In the genomic region with DNA sequence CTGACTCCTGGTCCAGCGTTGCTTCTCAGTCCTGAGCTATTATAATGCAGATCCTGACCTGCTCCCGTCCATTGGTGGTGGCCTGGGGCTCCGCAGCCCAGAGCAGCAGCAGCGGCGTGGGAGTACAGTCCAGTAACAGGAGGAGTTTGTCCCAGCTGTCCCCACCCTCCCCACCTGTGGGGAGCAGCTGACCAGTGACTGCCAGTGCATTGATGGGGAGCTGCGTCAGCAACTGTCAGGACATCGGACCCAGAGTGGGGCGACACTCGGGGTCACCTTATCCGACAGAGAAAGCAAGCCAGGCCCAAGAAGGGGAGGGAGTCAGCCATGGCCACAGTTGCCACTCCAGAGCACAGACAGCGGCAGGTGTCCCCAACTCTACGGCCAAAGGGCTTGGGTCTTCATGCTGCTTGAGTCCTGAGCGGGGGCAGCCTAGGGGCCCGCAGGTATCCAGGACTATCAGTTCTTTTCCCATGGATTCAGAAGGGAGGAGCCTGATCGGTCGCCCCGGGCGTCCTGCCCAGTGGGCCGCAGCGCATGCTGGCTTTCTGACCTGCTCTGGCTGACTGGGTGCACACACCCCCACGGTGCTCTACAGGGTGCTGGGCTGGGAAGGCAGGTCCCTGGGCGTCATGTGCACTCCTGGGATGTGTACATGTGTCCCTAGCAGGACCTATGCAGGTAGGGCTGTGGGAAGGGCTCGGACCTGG, we compare ENCODE assay signal across 9 cellular contexts. TPM values are rescaled to one million over a fixed set of nuclear protein-coding genes. Genes with fewer than 3 reads are reported as not detected.
DNase-seq lines count a peak whose midpoint lies in the region; ATAC-seq and TF ChIP-seq lines count a peak whose summit lies in the region.
"Had no signal": no experiment of that assay in that cellular context is flagged by ENCODE, and none has a peak within 500 bp of the region (broad histone marks: within the 10 kb centered on the region; RNA-seq: fewer than 3 reads in every experiment).

No MANE protein-coding gene starts in this region.

- H3K4me1 ChIP-seq in CD4-positive, CD25-positive, alpha-beta regulatory T cell (ENCODE audit: control insufficient read depth, insufficient read depth, low read length, poor library complexity, severe bottlenecking), result peaks cover 78% of the 10 kb centered on the region

- no peaks in the 10 kb centered on the region for H3K9me3 ChIP-seq in CD4-positive, CD25-positive, alpha-beta regulatory T cell (ENCODE audit: control insufficient read depth in 2 of 2, low read length in 2 of 2)

- no peaks in the 10 kb centered on the region for H3K9me3 Mint-ChIP-seq in CD4-positive, CD25-positive, alpha-beta regulatory T cell
- no peaks in the 10 kb centered on the region for H3K9me3 Mint-ChIP-seq in nephron
- no peaks in the 10 kb centered on the region for H3K9me3 Mint-ChIP-seq in stimulated activated memory B cell treated with anti-CD40 and anti-IgM and Interleukin-4, amounts not matched to agents 10 μg/mL and 1 μg/mL and 100 μg/mL, for 72 hours

- no peak for DNase-seq in CD4-positive, CD25-positive, alpha-beta regulatory T cell
- peak; percentile 35 for DNase-seq in NCI-H146 treated with DMSO at 0.1 percent for 48 hours (lab: John Stamatoyannopoulos, UW; ENCODE audit: unreplicated experiment)
- DNase-seq in DMS153 treated with DMSO at 0.1 percent for 48 hours (lab: John Stamatoyannopoulos, UW; ENCODE audit: unreplicated experiment), result no peak

- ATAC-seq in CD4-positive, CD25-positive, alpha-beta regulatory T cell (ENCODE audit: low read depth in 2 of 2), result no peak
- ATAC-seq in GM21447 (IDR thresholded peaks at IDR 0.05; ENCODE audit: unreplicated experiment), result no peak
- no peak for ATAC-seq in GM21423 (IDR thresholded peaks at IDR 0.05; ENCODE audit: unreplicated experiment)
- ATAC-seq in stimulated activated memory B cell treated with anti-CD40 and anti-IgM and Interleukin-4, amounts not matched to agents 10 μg/mL and 1 μg/mL and 100 μg/mL, for 72 hours, result no peak

- no peaks in the 10 kb centered on the region for H3K27me3 ChIP-seq in CD4-positive, CD25-positive, alpha-beta regulatory T cell (ENCODE audit: control insufficient read depth, insufficient read depth, low read length)

- H3K4me3 ChIP-seq in CD4-positive, CD25-positive, alpha-beta regulatory T cell (ENCODE audit: low read depth, low read length), result no peak overlapping the region

- peaks cover 0 to 91% (median 31%) of the 10 kb centered on the region in 4 donors for H3K4me1 Mint-ChIP-seq in CD4-positive, CD25-positive, alpha-beta regulatory T cell
- H3K4me1 Mint-ChIP-seq in nephron, result peaks cover 73% of the 10 kb centered on the region
- peaks cover 57% of the 10 kb centered on the region for H3K4me1 Mint-ChIP-seq in stimulated activated memory B cell treated with anti-CD40 and anti-IgM and Interleukin-4, amounts not matched to agents 10 μg/mL and 1 μg/mL and 100 μg/mL, for 72 hours

- peak overlapping the region; percentile 19 to 84 (median 40) for H3K4me3 Mint-ChIP-seq in CD4-positive, CD25-positive, alpha-beta regulatory T cell
- H3K4me3 Mint-ChIP-seq in nephron, result peak overlapping the region in 2 of 3 experiments; percentile 6 to 39
- H3K4me3 Mint-ChIP-seq in stimulated activated memory B cell treated with anti-CD40 and anti-IgM and Interleukin-4, amounts not matched to agents 10 μg/mL and 1 μg/mL and 100 μg/mL, for 72 hours, result no peak overlapping the region

- H3K36me3 ChIP-seq in CD4-positive, CD25-positive, alpha-beta regulatory T cell (ENCODE audit: control insufficient read depth, insufficient read depth, low read length), result peaks cover 29% of the 10 kb centered on the region

- H3K27me3 Mint-ChIP-seq in CD4-positive, CD25-positive, alpha-beta regulatory T cell, result no peaks in the 10 kb centered on the region
- H3K27me3 Mint-ChIP-seq in nephron (ENCODE audit: low read depth), result no peaks in the 10 kb centered on the region
- no peaks in the 10 kb centered on the region for H3K27me3 Mint-ChIP-seq in stimulated activated memory B cell treated with anti-CD40 and anti-IgM and Interleukin-4, amounts not matched to agents 10 μg/mL and 1 μg/mL and 100 μg/mL, for 72 hours

- H3K36me3 Mint-ChIP-seq in CD4-positive, CD25-positive, alpha-beta regulatory T cell, result peaks cover 23% of the 10 kb centered on the region
- H3K36me3 Mint-ChIP-seq in nephron (ENCODE audit: low read depth), result peaks cover 20% of the 10 kb centered on the region
- peaks cover 29% of the 10 kb centered on the region for H3K36me3 Mint-ChIP-seq in stimulated activated memory B cell treated with anti-CD40 and anti-IgM and Interleukin-4, amounts not matched to agents 10 μg/mL and 1 μg/mL and 100 μg/mL, for 72 hours

- TF ChIP-seq CTCF in nephron (IDR thresholded peaks at IDR 0.05; ENCODE audit: unreplicated experiment in 3 of 3), result no peak

- no peak overlapping the region for H3K27ac ChIP-seq in CD4-positive, CD25-positive, alpha-beta regulatory T cell (ENCODE audit: insufficient read depth, low read length, poor library complexity, severe bottlenecking)
- H3K27ac ChIP-seq in cingulate gyrus (ENCODE audit: low read depth, low read length), result peak overlapping the region; percentile 39
- H3K27ac ChIP-seq: epithelial cell of prostate had no signal

- peak overlapping the region in 1 of 3 donors; percentile 91 for H3K27ac Mint-ChIP-seq in CD4-positive, CD25-positive, alpha-beta regulatory T cell
- H3K27ac Mint-ChIP-seq in nephron, result peak overlapping the region; percentile 88 to 92 (median 90)
- no peak overlapping the region for H3K27ac Mint-ChIP-seq in stimulated activated memory B cell treated with anti-CD40 and anti-IgM and Interleukin-4, amounts not matched to agents 10 μg/mL and 1 μg/mL and 100 μg/mL, for 72 hours

RNA-seq across cellular contexts. Expression of a gene that starts 29.7 kb away (rescaled TPM):
- 81.0 TPM for total RNA-seq in CD4-positive, CD25-positive, alpha-beta regulatory T cell
- polyA plus RNA-seq in CD4-positive, CD25-positive, alpha-beta regulatory T cell, result 10 to 100 TPM in 3 of 4 donors, 1 to 10 TPM in 1; 8.1 to 14.4 (median 11.9) TPM
